Comparison of ENCODE assay signal across 8 cellular contexts in genomic region chr16:50741808-50742520, GRCh38. TPM values are rescaled to one million over a fixed set of nuclear protein-coding genes. Genes with fewer than 3 reads are reported as not detected.
DNase-seq lines count a peak whose midpoint lies in the region; ATAC-seq and TF ChIP-seq lines count a peak whose summit lies in the region.

Gene CYLD, plus strand, starts transcription at chr16:50742086. Its CDS starts 7,613 bp downstream, at chr16:50749699.

- H3K9me3 Mint-ChIP-seq in activated CD4-positive, alpha-beta memory T cell treated with anti-CD3 and anti-CD28 coated beads for 36 hours, result no peaks in the 10 kb centered on the region

- H3K27me3 ChIP-seq in dorsolateral prefrontal cortex, result no peaks in the 10 kb centered on the region
- no peaks in the 10 kb centered on the region for H3K27me3 ChIP-seq in liver (ENCODE audit: control insufficient read depth in 4 of 4, insufficient read depth in 4 of 4, low read length in 3 of 4)

- intact Hi-C loops in activated CD4-positive, alpha-beta memory T cell treated with anti-CD3 and anti-CD28 coated beads for 36 hours (cut with micrococcal nuclease), result loop anchor here (1.0 to 10.0 kb wide), 6 partner anchors 44 to 717 kb away; partner anchors contain the start of genes ADCY7, CNEP1R1 and NKD1
- intact Hi-C loops in dorsolateral prefrontal cortex (cut with DNase I), result loop anchor here (5.0 to 10.0 kb wide), 9 partner anchors 35 to 717 kb away; partner anchors contain the start of genes HEATR3 (in 2 of the 2), CNEP1R1 (in 1 of the 2) and TENT4B (in 1 of the 2)

- POLR2A ChIA-PET in activated CD4-positive, alpha-beta memory T cell treated with anti-CD3 and anti-CD28 coated beads for 36 hours (lab: Charles Lee), result interaction anchor here (0.8 to 7.2 kb wide), 10 partner anchors 11 to 75 kb away, joined by 3 to 81 read pairs (median 6); partner anchors contain the start of gene SNX20

- peaks cover 0 to 29% (median 11%) of the 10 kb centered on the region in 4 donors for H3K4me1 ChIP-seq in liver (ENCODE audit: control insufficient read depth in 4 of 4, insufficient read depth in 4 of 4, low read length in 3 of 4)

- TF ChIP-seq RAD21 in liver (IDR thresholded peaks at IDR 0.05), result peak in 1 of 2 donors; percentile 30

- ATAC-seq in GM19438 (IDR thresholded peaks at IDR 0.05; ENCODE audit: low read depth, unreplicated experiment) (peak; percentile 92), HG03575 (IDR thresholded peaks at IDR 0.05; ENCODE audit: extremely low read depth, insufficient number of reproducible peaks, low FRiP score, unreplicated experiment) (peak; percentile 54)

- peak; percentile 100 for DNase-seq in CD1c-positive myeloid dendritic cell (ENCODE audit: extremely low spot score)
- DNase-seq in NCI-H82 treated with DMSO at 0.1 percent for 48 hours (lab: John Stamatoyannopoulos, UW; ENCODE audit: unreplicated experiment), result peak; percentile 95
- peak; percentile 100 for DNase-seq in activated CD4-positive, alpha-beta memory T cell treated with anti-CD3 and anti-CD28 coated beads for 36 hours
- peak; percentile 99 to 100 (median 100) for DNase-seq in dorsolateral prefrontal cortex
- peak; percentile 100 for DNase-seq in stimulated activated CD4-positive, alpha-beta T cell treated with anti-CD3 and anti-CD28 coated beads, Interleukin-4, amount 100 ng/mL, for 24 hours

- peak within 1 kb of the TSS; percentile 94 for H3K4me3 Mint-ChIP-seq in activated CD4-positive, alpha-beta memory T cell treated with anti-CD3 and anti-CD28 coated beads for 36 hours

- H3K36me3 ChIP-seq in liver (ENCODE audit: control insufficient read depth in 4 of 4, insufficient read depth in 3 of 4, low read depth in 1 of 4, low read length in 3 of 4), result peaks cover 0 to 4% (median 0%) of the 10 kb centered on the region in 4 donors

- WGBS in liver, result under 1% methylated on average over 85 of the region's 85 CpGs

- peak within 1 kb of the TSS; percentile 97 for H3K27ac Mint-ChIP-seq in activated CD4-positive, alpha-beta memory T cell treated with anti-CD3 and anti-CD28 coated beads for 36 hours

- H3K4me1 Mint-ChIP-seq in activated CD4-positive, alpha-beta memory T cell treated with anti-CD3 and anti-CD28 coated beads for 36 hours (ENCODE audit: low read depth), result peaks cover 44% of the 10 kb centered on the region

- TF ChIP-seq CTCF in dorsolateral prefrontal cortex (IDR thresholded peaks at IDR 0.05 in 54 of 56, conservative IDR thresholded peaks at IDR 0.05 in 2 of 56; ENCODE audit: low read depth in 1 of 56, partially characterized antibody in 56 of 56), result peak in 14 of 56 donors; percentile 5 to 43 (median 21)
- TF ChIP-seq CTCF in liver (IDR thresholded peaks at IDR 0.05; ENCODE audit: low read depth, low read length, missing input control), result no peak

- peak within 1 kb of the TSS; percentile 54 to 79 for H3K9ac ChIP-seq in liver (ENCODE audit: low read depth in 1 of 2, low read length in 2 of 2)

- H3K27me3 Mint-ChIP-seq in activated CD4-positive, alpha-beta memory T cell treated with anti-CD3 and anti-CD28 coated beads for 36 hours, result no peaks in the 10 kb centered on the region

- H3K9me3 ChIP-seq in liver (ENCODE audit: control insufficient read depth in 4 of 4, low read length in 3 of 4), result no peaks in the 10 kb centered on the region

- H3K27ac ChIP-seq in dorsolateral prefrontal cortex (peak within 1 kb of the TSS in 58 of 59 donors; percentile 30 to 97 (median 89)), liver (ENCODE audit: low read depth in 1 of 2, low read length in 2 of 2) (peak within 1 kb of the TSS; percentile 91)

- peaks cover 30% of the 10 kb centered on the region for H3K36me3 Mint-ChIP-seq in activated CD4-positive, alpha-beta memory T cell treated with anti-CD3 and anti-CD28 coated beads for 36 hours

- CTCF ChIA-PET in activated CD4-positive, alpha-beta memory T cell treated with anti-CD3 and anti-CD28 coated beads for 36 hours (lab: Charles Lee), result interaction anchor here (0.6 to 9.9 kb wide), 14 partner anchors 16 to 717 kb away, joined by 3 to 153 read pairs (median 5); partner anchors contain the start of gene CNEP1R1

- H3K4me3 ChIP-seq in dorsolateral prefrontal cortex (peak within 1 kb of the TSS; percentile 57 to 98 (median 86)), liver (ENCODE audit: low read depth in 1 of 3, low read length in 3 of 3) (peak within 1 kb of the TSS; percentile 68 to 95 (median 91))

TF ChIP-seq in liver, 16 proteins besides CTCF, POLR2A, EP300 and RAD21:
- TF ChIP-seq ATF3 (IDR thresholded peaks at IDR 0.05) (no peak), EGR1 (IDR thresholded peaks at IDR 0.05; ENCODE audit: low read depth in 2 of 2) (peak; percentile 96 to 99), YY1 (IDR thresholded peaks at IDR 0.05) (peak; percentile 94), SP1 (IDR thresholded peaks at IDR 0.05) (peak; percentile 99), HNF4G (IDR thresholded peaks at IDR 0.05) (no peak), HNF4A (conservative IDR thresholded peaks at IDR 0.05) (peak; percentile 12 to 36), FOXA2 (IDR thresholded peaks at IDR 0.05) (no peak), TAF1 (conservative IDR thresholded peaks at IDR 0.05) (no peak), NR2F2 (IDR thresholded peaks at IDR 0.05) (no peak), ZBTB33 (IDR thresholded peaks at IDR 0.05) (no peak), FOXA1 (IDR thresholded peaks at IDR 0.05) (peak; percentile 12), GABPA (IDR thresholded peaks at IDR 0.05 in 1 of 2, conservative IDR thresholded peaks at IDR 0.05 in 1 of 2) (peak in 1 of 2 donors; percentile 69), REST (IDR thresholded peaks at IDR 0.05) (no peak), JUND (IDR thresholded peaks at IDR 0.05) (no peak), RXRA (IDR thresholded peaks at IDR 0.05) (no peak), MAX (IDR thresholded peaks at IDR 0.05) (no peak)
TF ChIP-seq in liver: peak in this region for 6.

RNA-seq across cellular contexts. Expression of gene CYLD, which starts in this region (rescaled TPM):
- 100 to 1,000 TPM; 133 to 135 TPM for total RNA-seq in activated CD4-positive, alpha-beta memory T cell treated with anti-CD3 and anti-CD28 coated beads for 36 hours
- total RNA-seq in dorsolateral prefrontal cortex (100 to 1,000 TPM in 2 of 120 experiments, 10 to 100 TPM in 118; 58.7 to 116 (median 82.7) TPM), liver (10 to 100 TPM; 16.5 to 42.7 TPM)
- polyA plus RNA-seq in liver, result 10 to 100 TPM in 1 of 2 donors, 1 to 10 TPM in 1; 8.2 to 11.1 TPM

Comparison
In these comparisons a context has a peak if more than half of its experiments do, and no peak if none do; other contexts are left out.
1. Peak in every context shown above with its lines: DNase-seq, ATAC-seq, H3K4me3 ChIP-seq and H3K27ac ChIP-seq.